ENCODE assay signal across 31 cellular contexts in genomic region chr10:63275094-63275493, GRCh38.
A peak's percentile ranks its signal among the peaks of the same experiment; 100 is the strongest.
DNase-seq lines count a peak whose midpoint lies in the region; ATAC-seq and TF ChIP-seq lines count a peak whose summit lies in the region.
"Had no signal": no experiment of that assay in that cellular context is flagged by ENCODE, and none has a peak within 500 bp of the region (broad histone marks: within the 10 kb centered on the region; RNA-seq: fewer than 3 reads in every experiment).

No MANE protein-coding gene starts in this region.

- H3K27ac ChIP-seq in CD4-positive, alpha-beta memory T cell (ENCODE audit: low read depth, low read length) = no peak overlapping the region
- no peak overlapping the region for H3K27ac ChIP-seq in trophoblast cell (ENCODE audit: low read depth, low read length)
- H3K27ac ChIP-seq in suprapubic skin = no peak overlapping the region
- H3K27ac ChIP-seq: coronary artery, prostate gland, sigmoid colon had no signal

- no peak overlapping the region for H4K91ac ChIP-seq in trophoblast cell (ENCODE audit: low read depth, low read length)

- peaks cover 27% of the 10 kb centered on the region for H3K4me1 ChIP-seq in CD4-positive, alpha-beta memory T cell (ENCODE audit: insufficient read depth, low read length)
- no peaks in the 10 kb centered on the region for H3K4me1 ChIP-seq in trophoblast cell (ENCODE audit: control insufficient read depth in 1 of 2, insufficient read depth in 2 of 2, low read length in 2 of 2)
- H3K4me1 ChIP-seq in suprapubic skin = peaks cover 5% of the 10 kb centered on the region
- H3K4me1 ChIP-seq: prostate gland had no signal

- no peak overlapping the region for H4K8ac ChIP-seq in trophoblast cell (ENCODE audit: low read depth, low read length)

- DNase-seq in NCI-H2171 treated with DMSO at 0.1 percent for 48 hours (lab: John Stamatoyannopoulos, UW) (peak; percentile 3), NCI-H2171 (lab: John Stamatoyannopoulos, UW) (no peak), progenitor cell of endocrine pancreas (ENCODE audit: low spot score, unreplicated experiment) (no peak), trophoblast cell (no peak), suprapubic skin (ENCODE audit: low spot score in 2 of 2) (no peak)
- no peak for DNase-seq in CD4-positive, alpha-beta memory T cell
- DNase-seq in effector memory CD8-positive, alpha-beta T cell = no peak
- DNase-seq: 8988T; activated CD4-positive, alpha-beta T cell treated with anti-CD3 and anti-CD28 coated beads for 48 hours; activated gamma-delta T cell treated with Interleukin-2 at 50 U/mL for 16 hours; activated naive CD8-positive, alpha-beta T cell treated with anti-CD3 and anti-CD28 coated beads, Interleukin-2, amount 50 U/mL, for 24 hours; caudate nucleus; DMS153; effector memory CD4-positive, alpha-beta T cell; erythroblast; HFFc6; left colon; mesenchymal stem cell; NCI-H1092 treated with DMSO at 0.1 percent for 48 hours; NCI-H187; NCI-H526; SIG-M5; sigmoid colon; stimulated activated CD4-positive, alpha-beta T cell treated with anti-CD3 and anti-CD28 coated beads, Interleukin-4, amount 100 ng/mL, for 24 hours; SW 1271; T-helper 9 cell had no signal

- H3K27me3 ChIP-seq in CD4-positive, alpha-beta memory T cell (ENCODE audit: insufficient read depth, low read length) = no peaks in the 10 kb centered on the region
- H3K27me3 ChIP-seq in trophoblast cell (ENCODE audit: insufficient read depth, low read length) (no peaks in the 10 kb centered on the region), suprapubic skin (no peaks in the 10 kb centered on the region)
- H3K27me3 ChIP-seq: sigmoid colon had no signal

- no peak overlapping the region for H2AK5ac ChIP-seq in trophoblast cell (ENCODE audit: low read length)

- no peaks in the 10 kb centered on the region for H3K36me3 ChIP-seq in CD4-positive, alpha-beta memory T cell (ENCODE audit: insufficient read depth, low read length)
- H3K36me3 ChIP-seq in trophoblast cell (ENCODE audit: control insufficient read depth in 1 of 2, insufficient read depth in 2 of 2, low read length in 2 of 2) = no peaks in the 10 kb centered on the region
- no peaks in the 10 kb centered on the region for H3K36me3 ChIP-seq in suprapubic skin
- H3K36me3 ChIP-seq: prostate gland, sigmoid colon had no signal

- H3K4ac ChIP-seq in trophoblast cell (ENCODE audit: low read depth, low read length) = no peak overlapping the region

- POLR2A ChIA-PET in CD4-positive, alpha-beta memory T cell (lab: Charles Lee; ENCODE audit: partially characterized antibody) = no interaction called here

- H3K79me1 ChIP-seq in trophoblast cell (ENCODE audit: low read length) = no peaks in the 10 kb centered on the region

- H3K14ac ChIP-seq in trophoblast cell (ENCODE audit: low read length) = no peak overlapping the region

- H3K4me2 ChIP-seq in trophoblast cell (ENCODE audit: low read length) = no peak overlapping the region
- H3K4me2 ChIP-seq: GM23338 had no signal

- no peaks in the 10 kb centered on the region for H3K79me2 ChIP-seq in trophoblast cell (ENCODE audit: control insufficient read depth, insufficient read depth, low read length, poor library complexity)

- H3K4me1 Mint-ChIP-seq in CD4-positive, alpha-beta memory T cell = peaks cover 16 to 29% (median 21%) of the 10 kb centered on the region in 4 donors
- peaks cover 11 to 14% of the 10 kb centered on the region in 2 donors for H3K4me1 Mint-ChIP-seq in effector memory CD8-positive, alpha-beta T cell (ENCODE audit: low read depth in 2 of 2)
- H3K4me1 Mint-ChIP-seq in progenitor cell of endocrine pancreas (ENCODE audit: low read depth) = peaks cover 18% of the 10 kb centered on the region
- H3K4me1 Mint-ChIP-seq: GM23338 had no signal

- intact Hi-C loops in CD4-positive, alpha-beta memory T cell (cut with micrococcal nuclease) = no loop called here

- H3K36me3 Mint-ChIP-seq in CD4-positive, alpha-beta memory T cell = no peaks in the 10 kb centered on the region
- H3K36me3 Mint-ChIP-seq in effector memory CD8-positive, alpha-beta T cell (ENCODE audit: insufficient read depth) = peaks cover 7% of the 10 kb centered on the region
- H3K36me3 Mint-ChIP-seq in progenitor cell of endocrine pancreas (ENCODE audit: insufficient read depth) = no peaks in the 10 kb centered on the region
- H3K36me3 Mint-ChIP-seq: type B pancreatic cell had no signal

- H3K27me3 Mint-ChIP-seq in CD4-positive, alpha-beta memory T cell = no peaks in the 10 kb centered on the region
- no peaks in the 10 kb centered on the region for H3K27me3 Mint-ChIP-seq in effector memory CD8-positive, alpha-beta T cell
- H3K27me3 Mint-ChIP-seq in progenitor cell of endocrine pancreas = no peaks in the 10 kb centered on the region
- H3K27me3 Mint-ChIP-seq: activated naive CD8-positive, alpha-beta T cell treated with anti-CD3 and anti-CD28 coated beads, Interleukin-2, amount 50 U/mL, for 24 hours; type B pancreatic cell had no signal

- TF ChIP-seq CTCF in progenitor cell of endocrine pancreas (IDR thresholded peaks at IDR 0.05; ENCODE audit: unreplicated experiment) (no peak), suprapubic skin (IDR thresholded peaks at IDR 0.05) (no peak)

- H2BK5ac ChIP-seq in trophoblast cell (ENCODE audit: low read depth, low read length, poor library complexity) = no peak overlapping the region

- ATAC-seq in effector memory CD8-positive, alpha-beta T cell (replicated peaks) = no peak
- no peak for ATAC-seq in GM21528 (IDR thresholded peaks at IDR 0.05; ENCODE audit: low FRiP score, unreplicated experiment)
- ATAC-seq: activated naive CD8-positive, alpha-beta T cell treated with anti-CD3 and anti-CD28 coated beads, Interleukin-2, amount 50 U/mL, for 24 hours; GM23338; left colon had no signal

- H3K9ac ChIP-seq in trophoblast cell (ENCODE audit: low read length) = no peak overlapping the region

- H3K4me3 Mint-ChIP-seq in CD4-positive, alpha-beta memory T cell = no peak overlapping the region
- no peak overlapping the region for H3K4me3 Mint-ChIP-seq in effector memory CD8-positive, alpha-beta T cell
- no peak overlapping the region for H3K4me3 Mint-ChIP-seq in progenitor cell of endocrine pancreas (ENCODE audit: low read depth)
- H3K4me3 Mint-ChIP-seq: activated naive CD8-positive, alpha-beta T cell treated with anti-CD3 and anti-CD28 coated beads, Interleukin-2, amount 50 U/mL, for 24 hours; GM23338; HFFc6; type B pancreatic cell had no signal

- no peak overlapping the region for H2BK120ac ChIP-seq in trophoblast cell (ENCODE audit: insufficient read depth, low read length, poor library complexity)

- TF ChIP-seq POLR2A in suprapubic skin (IDR thresholded peaks at IDR 0.05) = no peak

- no peak overlapping the region for H4K12ac ChIP-seq in trophoblast cell (ENCODE audit: low read depth, low read length)

- H2AFZ ChIP-seq in trophoblast cell (ENCODE audit: insufficient read depth, low read length, poor library complexity) = no peak overlapping the region
- H2AFZ ChIP-seq: GM23338 had no signal

- no peaks in the 10 kb centered on the region for H3K9me3 ChIP-seq in CD4-positive, alpha-beta memory T cell (ENCODE audit: control insufficient read depth in 1 of 2, low read length in 2 of 2)
- no peaks in the 10 kb centered on the region for H3K9me3 ChIP-seq in trophoblast cell (ENCODE audit: insufficient read depth, low read depth, low read length)
- H3K9me3 ChIP-seq in suprapubic skin = no peaks in the 10 kb centered on the region
- H3K9me3 ChIP-seq: prostate gland, sigmoid colon had no signal

- no peak for TF ChIP-seq EP300 in suprapubic skin (IDR thresholded peaks at IDR 0.05)

- H3K23ac ChIP-seq in trophoblast cell (ENCODE audit: low read length) = no peak overlapping the region

- no CpG with 5 or more reads among the region's 3 CpGs for WGBS in trophoblast cell (ENCODE audit: extremely low coverage, insufficient coverage, insufficient read length)
- 89% methylated on average over 3 of the region's 3 CpGs for WGBS in suprapubic skin

- peak overlapping the region in 5 of 7 donors; percentile 54 to 96 (median 76) for H3K27ac Mint-ChIP-seq in CD4-positive, alpha-beta memory T cell
- peak overlapping the region; percentile 94 to 96 for H3K27ac Mint-ChIP-seq in effector memory CD8-positive, alpha-beta T cell
- H3K27ac Mint-ChIP-seq in progenitor cell of endocrine pancreas = peak overlapping the region; percentile 53
- H3K27ac Mint-ChIP-seq: GM23338, HFFc6, type B pancreatic cell had no signal

- CTCF ChIA-PET in CD4-positive, alpha-beta memory T cell (lab: Charles Lee; ENCODE audit: partially characterized antibody) = interaction anchor here (1.2 to 1.3 kb wide), 4 partner anchors 19 to 354 kb away, joined by 3 to 4 read pairs (median 3); no protein-coding TSS in a partner anchor

- no peak overlapping the region for H3K18ac ChIP-seq in trophoblast cell (ENCODE audit: low read length)

- H2BK12ac ChIP-seq in trophoblast cell (ENCODE audit: low read length) = no peak overlapping the region

- H3K4me3 ChIP-seq in CD4-positive, alpha-beta memory T cell (ENCODE audit: low read length in 2 of 2) = no peak overlapping the region
- H3K4me3 ChIP-seq in trophoblast cell (ENCODE audit: low read depth, low read length) (no peak overlapping the region), suprapubic skin (no peak overlapping the region)
- H3K4me3 ChIP-seq: coronary artery, GM23338, prostate gland, sigmoid colon had no signal

- no peaks in the 10 kb centered on the region for H3K9me3 Mint-ChIP-seq in CD4-positive, alpha-beta memory T cell
- no peaks in the 10 kb centered on the region for H3K9me3 Mint-ChIP-seq in effector memory CD8-positive, alpha-beta T cell
- H3K9me3 Mint-ChIP-seq in progenitor cell of endocrine pancreas (ENCODE audit: low read depth) = no peaks in the 10 kb centered on the region
- H3K9me3 Mint-ChIP-seq: activated naive CD8-positive, alpha-beta T cell treated with anti-CD3 and anti-CD28 coated beads, Interleukin-2, amount 50 U/mL, for 24 hours; GM23338; HFFc6; type B pancreatic cell had no signal
